1 cellular context compared by ENCODE assay signal in the genomic region with DNA sequence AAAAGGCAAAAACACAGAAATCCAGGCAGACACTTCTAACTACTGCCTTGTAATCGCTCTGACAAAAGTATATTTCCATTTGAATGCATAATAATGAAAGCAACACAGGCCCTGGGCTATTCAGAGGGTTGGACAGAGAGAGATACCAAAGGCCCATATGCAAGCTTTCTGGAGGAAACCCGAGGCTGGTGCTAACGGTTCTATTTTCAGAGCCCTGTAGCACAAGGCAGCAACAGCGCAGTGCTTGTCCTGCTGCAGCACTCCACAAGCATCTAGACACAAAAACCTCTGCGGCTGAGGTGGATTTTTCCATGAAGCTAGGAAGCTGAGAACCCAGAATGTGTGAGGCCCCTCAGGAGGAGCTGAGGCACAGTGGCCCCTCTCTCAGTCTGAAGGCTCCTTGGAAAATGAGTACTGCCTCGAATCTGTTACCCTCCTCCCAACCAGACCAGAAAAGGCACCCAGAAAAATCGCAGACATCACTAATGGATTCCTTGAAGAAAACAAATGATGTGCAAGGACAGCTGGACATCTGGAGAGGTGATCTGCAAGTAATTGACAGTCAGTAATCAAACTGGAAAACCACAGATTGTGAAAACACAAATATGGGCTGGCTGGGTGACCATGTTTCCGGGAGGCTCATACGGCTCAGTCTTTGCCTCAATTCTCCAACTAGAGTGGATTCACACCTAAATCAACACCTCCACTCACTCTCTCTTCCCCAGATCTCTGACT.
TF ChIP-seq lines count a peak whose summit lies in the region.

No MANE protein-coding gene starts in this region.

TF ChIP-seq in K562, 482 proteins besides CTCF, POLR2A, EP300 and RAD21 (continued from another document):
- TF ChIP-seq, protein P1, sequence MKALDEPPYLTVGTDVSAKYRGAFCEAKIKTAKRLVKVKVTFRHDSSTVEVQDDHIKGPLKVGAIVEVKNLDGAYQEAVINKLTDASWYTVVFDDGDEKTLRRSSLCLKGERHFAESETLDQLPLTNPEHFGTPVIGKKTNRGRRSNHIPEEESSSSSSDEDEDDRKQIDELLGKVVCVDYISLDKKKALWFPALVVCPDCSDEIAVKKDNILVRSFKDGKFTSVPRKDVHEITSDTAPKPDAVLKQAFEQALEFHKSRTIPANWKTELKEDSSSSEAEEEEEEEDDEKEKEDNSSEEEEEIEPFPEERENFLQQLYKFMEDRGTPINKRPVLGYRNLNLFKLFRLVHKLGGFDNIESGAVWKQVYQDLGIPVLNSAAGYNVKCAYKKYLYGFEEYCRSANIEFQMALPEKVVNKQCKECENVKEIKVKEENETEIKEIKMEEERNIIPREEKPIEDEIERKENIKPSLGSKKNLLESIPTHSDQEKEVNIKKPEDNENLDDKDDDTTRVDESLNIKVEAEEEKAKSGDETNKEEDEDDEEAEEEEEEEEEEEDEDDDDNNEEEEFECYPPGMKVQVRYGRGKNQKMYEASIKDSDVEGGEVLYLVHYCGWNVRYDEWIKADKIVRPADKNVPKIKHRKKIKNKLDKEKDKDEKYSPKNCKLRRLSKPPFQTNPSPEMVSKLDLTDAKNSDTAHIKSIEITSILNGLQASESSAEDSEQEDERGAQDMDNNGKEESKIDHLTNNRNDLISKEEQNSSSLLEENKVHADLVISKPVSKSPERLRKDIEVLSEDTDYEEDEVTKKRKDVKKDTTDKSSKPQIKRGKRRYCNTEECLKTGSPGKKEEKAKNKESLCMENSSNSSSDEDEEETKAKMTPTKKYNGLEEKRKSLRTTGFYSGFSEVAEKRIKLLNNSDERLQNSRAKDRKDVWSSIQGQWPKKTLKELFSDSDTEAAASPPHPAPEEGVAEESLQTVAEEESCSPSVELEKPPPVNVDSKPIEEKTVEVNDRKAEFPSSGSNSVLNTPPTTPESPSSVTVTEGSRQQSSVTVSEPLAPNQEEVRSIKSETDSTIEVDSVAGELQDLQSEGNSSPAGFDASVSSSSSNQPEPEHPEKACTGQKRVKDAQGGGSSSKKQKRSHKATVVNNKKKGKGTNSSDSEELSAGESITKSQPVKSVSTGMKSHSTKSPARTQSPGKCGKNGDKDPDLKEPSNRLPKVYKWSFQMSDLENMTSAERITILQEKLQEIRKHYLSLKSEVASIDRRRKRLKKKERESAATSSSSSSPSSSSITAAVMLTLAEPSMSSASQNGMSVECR (CRISPR knock-in tag; IDR thresholded peaks at IDR 0.05), result no peak
- TF ChIP-seq ZNF707 (CRISPR knock-in tag; conservative IDR thresholded peaks at IDR 0.05), result no peak
- TF ChIP-seq, protein P2, sequence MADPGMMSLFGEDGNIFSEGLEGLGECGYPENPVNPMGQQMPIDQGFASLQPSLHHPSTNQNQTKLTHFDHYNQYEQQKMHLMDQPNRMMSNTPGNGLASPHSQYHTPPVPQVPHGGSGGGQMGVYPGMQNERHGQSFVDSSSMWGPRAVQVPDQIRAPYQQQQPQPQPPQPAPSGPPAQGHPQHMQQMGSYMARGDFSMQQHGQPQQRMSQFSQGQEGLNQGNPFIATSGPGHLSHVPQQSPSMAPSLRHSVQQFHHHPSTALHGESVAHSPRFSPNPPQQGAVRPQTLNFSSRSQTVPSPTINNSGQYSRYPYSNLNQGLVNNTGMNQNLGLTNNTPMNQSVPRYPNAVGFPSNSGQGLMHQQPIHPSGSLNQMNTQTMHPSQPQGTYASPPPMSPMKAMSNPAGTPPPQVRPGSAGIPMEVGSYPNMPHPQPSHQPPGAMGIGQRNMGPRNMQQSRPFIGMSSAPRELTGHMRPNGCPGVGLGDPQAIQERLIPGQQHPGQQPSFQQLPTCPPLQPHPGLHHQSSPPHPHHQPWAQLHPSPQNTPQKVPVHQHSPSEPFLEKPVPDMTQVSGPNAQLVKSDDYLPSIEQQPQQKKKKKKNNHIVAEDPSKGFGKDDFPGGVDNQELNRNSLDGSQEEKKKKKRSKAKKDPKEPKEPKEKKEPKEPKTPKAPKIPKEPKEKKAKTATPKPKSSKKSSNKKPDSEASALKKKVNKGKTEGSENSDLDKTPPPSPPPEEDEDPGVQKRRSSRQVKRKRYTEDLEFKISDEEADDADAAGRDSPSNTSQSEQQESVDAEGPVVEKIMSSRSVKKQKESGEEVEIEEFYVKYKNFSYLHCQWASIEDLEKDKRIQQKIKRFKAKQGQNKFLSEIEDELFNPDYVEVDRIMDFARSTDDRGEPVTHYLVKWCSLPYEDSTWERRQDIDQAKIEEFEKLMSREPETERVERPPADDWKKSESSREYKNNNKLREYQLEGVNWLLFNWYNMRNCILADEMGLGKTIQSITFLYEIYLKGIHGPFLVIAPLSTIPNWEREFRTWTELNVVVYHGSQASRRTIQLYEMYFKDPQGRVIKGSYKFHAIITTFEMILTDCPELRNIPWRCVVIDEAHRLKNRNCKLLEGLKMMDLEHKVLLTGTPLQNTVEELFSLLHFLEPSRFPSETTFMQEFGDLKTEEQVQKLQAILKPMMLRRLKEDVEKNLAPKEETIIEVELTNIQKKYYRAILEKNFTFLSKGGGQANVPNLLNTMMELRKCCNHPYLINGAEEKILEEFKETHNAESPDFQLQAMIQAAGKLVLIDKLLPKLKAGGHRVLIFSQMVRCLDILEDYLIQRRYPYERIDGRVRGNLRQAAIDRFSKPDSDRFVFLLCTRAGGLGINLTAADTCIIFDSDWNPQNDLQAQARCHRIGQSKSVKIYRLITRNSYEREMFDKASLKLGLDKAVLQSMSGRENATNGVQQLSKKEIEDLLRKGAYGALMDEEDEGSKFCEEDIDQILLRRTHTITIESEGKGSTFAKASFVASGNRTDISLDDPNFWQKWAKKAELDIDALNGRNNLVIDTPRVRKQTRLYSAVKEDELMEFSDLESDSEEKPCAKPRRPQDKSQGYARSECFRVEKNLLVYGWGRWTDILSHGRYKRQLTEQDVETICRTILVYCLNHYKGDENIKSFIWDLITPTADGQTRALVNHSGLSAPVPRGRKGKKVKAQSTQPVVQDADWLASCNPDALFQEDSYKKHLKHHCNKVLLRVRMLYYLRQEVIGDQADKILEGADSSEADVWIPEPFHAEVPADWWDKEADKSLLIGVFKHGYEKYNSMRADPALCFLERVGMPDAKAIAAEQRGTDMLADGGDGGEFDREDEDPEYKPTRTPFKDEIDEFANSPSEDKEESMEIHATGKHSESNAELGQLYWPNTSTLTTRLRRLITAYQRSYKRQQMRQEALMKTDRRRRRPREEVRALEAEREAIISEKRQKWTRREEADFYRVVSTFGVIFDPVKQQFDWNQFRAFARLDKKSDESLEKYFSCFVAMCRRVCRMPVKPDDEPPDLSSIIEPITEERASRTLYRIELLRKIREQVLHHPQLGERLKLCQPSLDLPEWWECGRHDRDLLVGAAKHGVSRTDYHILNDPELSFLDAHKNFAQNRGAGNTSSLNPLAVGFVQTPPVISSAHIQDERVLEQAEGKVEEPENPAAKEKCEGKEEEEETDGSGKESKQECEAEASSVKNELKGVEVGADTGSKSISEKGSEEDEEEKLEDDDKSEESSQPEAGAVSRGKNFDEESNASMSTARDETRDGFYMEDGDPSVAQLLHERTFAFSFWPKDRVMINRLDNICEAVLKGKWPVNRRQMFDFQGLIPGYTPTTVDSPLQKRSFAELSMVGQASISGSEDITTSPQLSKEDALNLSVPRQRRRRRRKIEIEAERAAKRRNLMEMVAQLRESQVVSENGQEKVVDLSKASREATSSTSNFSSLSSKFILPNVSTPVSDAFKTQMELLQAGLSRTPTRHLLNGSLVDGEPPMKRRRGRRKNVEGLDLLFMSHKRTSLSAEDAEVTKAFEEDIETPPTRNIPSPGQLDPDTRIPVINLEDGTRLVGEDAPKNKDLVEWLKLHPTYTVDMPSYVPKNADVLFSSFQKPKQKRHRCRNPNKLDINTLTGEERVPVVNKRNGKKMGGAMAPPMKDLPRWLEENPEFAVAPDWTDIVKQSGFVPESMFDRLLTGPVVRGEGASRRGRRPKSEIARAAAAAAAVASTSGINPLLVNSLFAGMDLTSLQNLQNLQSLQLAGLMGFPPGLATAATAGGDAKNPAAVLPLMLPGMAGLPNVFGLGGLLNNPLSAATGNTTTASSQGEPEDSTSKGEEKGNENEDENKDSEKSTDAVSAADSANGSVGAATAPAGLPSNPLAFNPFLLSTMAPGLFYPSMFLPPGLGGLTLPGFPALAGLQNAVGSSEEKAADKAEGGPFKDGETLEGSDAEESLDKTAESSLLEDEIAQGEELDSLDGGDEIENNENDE (IDR thresholded peaks at IDR 0.05; ENCODE audit: low read depth, low read length), result no peak
- TF ChIP-seq ZNF232 (CRISPR knock-in tag; IDR thresholded peaks at IDR 0.05), result no peak
- no peak for TF ChIP-seq ZNF41 (CRISPR knock-in tag; conservative IDR thresholded peaks at IDR 0.05)
- no peak for TF ChIP-seq FOXA1 (IDR thresholded peaks at IDR 0.05; ENCODE audit: borderline replicate concordance)
- no peak for TF ChIP-seq ZNF79 (CRISPR knock-in tag; IDR thresholded peaks at IDR 0.05; ENCODE audit: low read depth)
- TF ChIP-seq SMAD4 (CRISPR knock-in tag; conservative IDR thresholded peaks at IDR 0.05), result peak; percentile 53; the same call in 1 of the 2 replicates
- TF ChIP-seq SMARCC2 (IDR thresholded peaks at IDR 0.05; ENCODE audit: low read depth), result no peak
- TF ChIP-seq, protein P3, sequence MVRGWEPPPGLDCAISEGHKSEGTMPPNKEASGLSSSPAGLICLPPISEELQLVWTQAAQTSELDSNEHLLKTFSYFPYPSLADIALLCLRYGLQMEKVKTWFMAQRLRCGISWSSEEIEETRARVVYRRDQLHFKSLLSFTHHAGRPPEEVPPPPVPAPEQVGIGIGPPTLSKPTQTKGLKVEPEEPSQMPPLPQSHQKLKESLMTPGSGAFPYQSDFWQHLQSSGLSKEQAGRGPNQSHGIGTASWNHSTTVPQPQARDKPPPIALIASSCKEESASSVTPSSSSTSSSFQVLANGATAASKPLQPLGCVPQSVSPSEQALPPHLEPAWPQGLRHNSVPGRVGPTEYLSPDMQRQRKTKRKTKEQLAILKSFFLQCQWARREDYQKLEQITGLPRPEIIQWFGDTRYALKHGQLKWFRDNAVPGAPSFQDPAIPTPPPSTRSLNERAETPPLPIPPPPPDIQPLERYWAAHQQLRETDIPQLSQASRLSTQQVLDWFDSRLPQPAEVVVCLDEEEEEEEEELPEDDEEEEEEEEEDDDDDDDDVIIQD (CRISPR knock-in tag; IDR thresholded peaks at IDR 0.05), result no peak
- TF ChIP-seq, protein P4, sequence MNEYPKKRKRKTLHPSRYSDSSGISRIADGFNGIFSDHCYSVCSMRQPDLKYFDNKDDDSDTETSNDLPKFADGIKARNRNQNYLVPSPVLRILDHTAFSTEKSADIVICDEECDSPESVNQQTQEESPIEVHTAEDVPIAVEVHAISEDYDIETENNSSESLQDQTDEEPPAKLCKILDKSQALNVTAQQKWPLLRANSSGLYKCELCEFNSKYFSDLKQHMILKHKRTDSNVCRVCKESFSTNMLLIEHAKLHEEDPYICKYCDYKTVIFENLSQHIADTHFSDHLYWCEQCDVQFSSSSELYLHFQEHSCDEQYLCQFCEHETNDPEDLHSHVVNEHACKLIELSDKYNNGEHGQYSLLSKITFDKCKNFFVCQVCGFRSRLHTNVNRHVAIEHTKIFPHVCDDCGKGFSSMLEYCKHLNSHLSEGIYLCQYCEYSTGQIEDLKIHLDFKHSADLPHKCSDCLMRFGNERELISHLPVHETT (CRISPR knock-in tag; conservative IDR thresholded peaks at IDR 0.05 in 1 of 2, IDR thresholded peaks at IDR 0.05 in 1 of 2), result peak in 1 of 2 experiments; percentile 39; a peak in 1 of 4 replicates
- TF ChIP-seq SRSF9 (IDR thresholded peaks at IDR 0.05; ENCODE audit: borderline replicate concordance, low read depth, low read length), result no peak
- TF ChIP-seq MEIS2 (IDR thresholded peaks at IDR 0.05; ENCODE audit: partially characterized antibody), result peak; percentile 54
- no peak for TF ChIP-seq ZSCAN32 (CRISPR knock-in tag; IDR thresholded peaks at IDR 0.05)
- TF ChIP-seq ARNT (IDR thresholded peaks at IDR 0.05), result no peak
- no peak for TF ChIP-seq CBX8 (IDR thresholded peaks at IDR 0.05; ENCODE audit: borderline replicate concordance, extremely low read depth, low read depth, low read length, poor library complexity, severe bottlenecking)
- no peak for TF ChIP-seq NR2C2 (CRISPR knock-in tag; IDR thresholded peaks at IDR 0.05)
- no peak for TF ChIP-seq NR2C2 (tag; IDR thresholded peaks at IDR 0.05)
- TF ChIP-seq PCBP2 (IDR thresholded peaks at IDR 0.05; ENCODE audit: low read depth, low read length, poor library complexity, severe bottlenecking), result no peak
- TF ChIP-seq CHD1 (IDR thresholded peaks at IDR 0.05; ENCODE audit: low read length), result no peak
- no peak for TF ChIP-seq PURB (CRISPR knock-in tag; IDR thresholded peaks at IDR 0.05; ENCODE audit: low read depth)
- TF ChIP-seq NCOA1 (IDR thresholded peaks at IDR 0.05; ENCODE audit: low read depth), result no peak
- TF ChIP-seq TEAD4 (IDR thresholded peaks at IDR 0.05; ENCODE audit: low read length), result 0 out of 2 replicates have a peak, but pooled peaks have one; percentile 8
- TF ChIP-seq TEAD4 (CRISPR knock-in tag; IDR thresholded peaks at IDR 0.05; ENCODE audit: borderline replicate concordance), result no peak
TF ChIP-seq in K562: peak in this region for 17.
